In genomic region chr3:186138272-186138981, GRCh38 we compare ENCODE assay signal across 22 cellular contexts. TPM values are rescaled to one million over a fixed set of nuclear protein-coding genes. Genes with fewer than 3 reads are reported as not detected.
DNase-seq lines count a peak whose midpoint lies in the region; ATAC-seq and TF ChIP-seq lines count a peak whose summit lies in the region.
"Had no signal": no experiment of that assay in that cellular context is flagged by ENCODE, and none has a peak within 500 bp of the region (broad histone marks: within the 10 kb centered on the region; RNA-seq: fewer than 3 reads in every experiment).

No MANE protein-coding gene starts in this region.

- no peaks in the 10 kb centered on the region for H3K4me1 ChIP-seq in neutrophil (ENCODE audit: control insufficient read depth in 1 of 2, insufficient read depth in 1 of 2, low read depth in 1 of 2, low read length in 1 of 2)
- H3K4me1 ChIP-seq: sigmoid colon had no signal

- ATAC-seq in T-helper 17 cell, result no peak
- ATAC-seq: GM12878 had no signal

- no peaks in the 10 kb centered on the region for H3K27me3 ChIP-seq in neutrophil
- H3K27me3 ChIP-seq: sigmoid colon had no signal

- DNase-seq in Ammon's horn (ENCODE audit: low spot score) (peak; percentile 69), T-helper 17 cell (no peak), fibroblast of the aortic adventitia (ENCODE audit: low read depth) (peak; percentile 16), mesenteric fat pad (ENCODE audit: low spot score) (no peak), SW 1271 (lab: John Stamatoyannopoulos, UW) (no peak), 8988T (no peak)
- no peak for DNase-seq in stimulated activated CD4-positive, alpha-beta T cell treated with anti-CD3 and anti-CD28 coated beads, Interleukin-4, amount 100 ng/mL, for 4 hours
- DNase-seq: activated naive CD4-positive, alpha-beta T cell; activated T-cell treated with anti-CD3 and anti-CD28 coated beads, Interleukin-2, amount 50 U/mL, for 24 hours; CD4-positive, CD25-positive, alpha-beta regulatory T cell; central memory CD4-positive, alpha-beta T cell; DMS79; effector CD8-positive, alpha-beta T cell; mesenchymal stem cell; naive B cell; NCI-H1417; NCI-H2171 treated with DMSO at 0.1 percent for 48 hours; sigmoid colon; stimulated activated CD4-positive, alpha-beta T cell treated with anti-CD3 and anti-CD28 coated beads, Interleukin-15, amount 100 ng/mL, for 24 hours had no signal

- H3K27ac ChIP-seq in neutrophil, result peak overlapping the region; percentile 9
- H3K27ac ChIP-seq: sigmoid colon, thoracic aorta had no signal

- TF ChIP-seq CTCF in fibroblast of the aortic adventitia (IDR thresholded peaks at IDR 0.05; ENCODE audit: insufficient read depth, low read length) (no peak), neutrophil (IDR thresholded peaks at IDR 0.05) (no peak)

- no peak overlapping the region for H3K4me3 ChIP-seq in fibroblast of the aortic adventitia (ENCODE audit: low read depth, low read length)
- no peak overlapping the region for H3K4me3 ChIP-seq in neutrophil (ENCODE audit: low read depth in 1 of 2, low read length in 1 of 2)
- H3K4me3 ChIP-seq: GM12878, sigmoid colon, thoracic aorta had no signal

- H3K36me3 Mint-ChIP-seq in T-helper 17 cell (ENCODE audit: low read depth), result no peaks in the 10 kb centered on the region
- H3K36me3 Mint-ChIP-seq: CD4-positive, CD25-positive, alpha-beta regulatory T cell; naive B cell had no signal

- H3K4me3 Mint-ChIP-seq in T-helper 17 cell, result no peak overlapping the region
- H3K4me3 Mint-ChIP-seq: activated T-cell treated with anti-CD3 and anti-CD28 coated beads, Interleukin-2, amount 50 U/mL, for 24 hours; CD4-positive, CD25-positive, alpha-beta regulatory T cell; naive B cell had no signal

- H3K27me3 Mint-ChIP-seq in T-helper 17 cell, result peaks cover 62% of the 10 kb centered on the region

- peak overlapping the region; percentile 57 for H3K27ac Mint-ChIP-seq in T-helper 17 cell
- H3K27ac Mint-ChIP-seq: activated T-cell treated with anti-CD3 and anti-CD28 coated beads, Interleukin-2, amount 50 U/mL, for 24 hours; CD4-positive, CD25-positive, alpha-beta regulatory T cell had no signal

- H3K9me3 ChIP-seq in T-helper 17 cell (ENCODE audit: control insufficient read depth, low read length, poor library complexity, severe bottlenecking) (no peaks in the 10 kb centered on the region), neutrophil (no peaks in the 10 kb centered on the region)
- H3K9me3 ChIP-seq: sigmoid colon, thoracic aorta had no signal

- no peaks in the 10 kb centered on the region for H3K4me1 Mint-ChIP-seq in T-helper 17 cell
- H3K4me1 Mint-ChIP-seq: CD4-positive, CD25-positive, alpha-beta regulatory T cell; naive B cell had no signal

- H3K36me3 ChIP-seq in neutrophil, result peaks cover 4% of the 10 kb centered on the region
- H3K36me3 ChIP-seq: sigmoid colon, thoracic aorta had no signal

RNA-seq across cellular contexts. Expression of gene ETV5, which starts 29.5 kb away (rescaled TPM):
- total RNA-seq in T-helper 17 cell (under 1 TPM in 1 of 2 donors, not detected in 1; 0.70 TPM), fibroblast of the aortic adventitia (ENCODE audit: low replicate concordance) (22.7 and 78.8 TPM in 2 replicates), mesenteric fat pad (25.0 TPM)
- total RNA-seq: CD4-positive, CD25-positive, alpha-beta regulatory T cell had no signal

Comparison
In these comparisons a context has a peak if more than half of its experiments do, and no peak if none do; other contexts are left out.
1. DNase-seq: peak in Ammon's horn (single experiment) and fibroblast of the aortic adventitia (single experiment); none in T-helper 17 cell (0 of 3), mesenteric fat pad (single experiment), SW 1271 (0 of 2), 8988T (single experiment) and stimulated activated CD4-positive, alpha-beta T cell treated with anti-CD3 and anti-CD28 coated beads, Interleukin-4, amount 100 ng/mL, for 4 hours (0 of 2).
2. RNA of gene ETV5, which starts 29.5 kb away (total RNA-seq): 22.7 to 78.8 TPM in fibroblast of the aortic adventitia and 25.0 TPM in mesenteric fat pad (single experiment); 0.70 TPM in T-helper 17 cell; every median in the first group is over 10 times any median in the second.